Comparison of ENCODE assay signal across 1 cellular context in genomic region chr19:47230921-47231214, GRCh38.
TF ChIP-seq lines count a peak whose summit lies in the region.

Gene BBC3, minus strand, starts transcription at chr19:47231199. Its CDS starts 2,768 bp downstream, at chr19:47228431.

TF ChIP-seq in HepG2, 621 proteins besides CTCF, POLR2A, EP300 and RAD21 (continued from another document and continues in another):
- no peak for TF ChIP-seq ZHX2 (IDR thresholded peaks at IDR 0.05; ENCODE audit: low read depth)
- TF ChIP-seq ZHX2 (CRISPR knock-in tag; IDR thresholded peaks at IDR 0.05; ENCODE audit: borderline replicate concordance), result no peak
- no peak for TF ChIP-seq FOXP4 (CRISPR knock-in tag; IDR thresholded peaks at IDR 0.05)
- no peak for TF ChIP-seq HDAC6 (IDR thresholded peaks at IDR 0.05; ENCODE audit: low read depth, low read length)
- no peak for TF ChIP-seq ZNF546 (CRISPR knock-in tag; conservative IDR thresholded peaks at IDR 0.05)
- TF ChIP-seq RFX3 (CRISPR knock-in tag; IDR thresholded peaks at IDR 0.05), result no peak
- TF ChIP-seq ZNF333 (CRISPR knock-in tag; IDR thresholded peaks at IDR 0.05; ENCODE audit: borderline replicate concordance), result no peak
- no peak for TF ChIP-seq HMGXB4 (CRISPR knock-in tag; IDR thresholded peaks at IDR 0.05; ENCODE audit: borderline replicate concordance in 1 of 2, low read depth in 1 of 2)
- no peak for TF ChIP-seq ZNF800 (CRISPR knock-in tag; IDR thresholded peaks at IDR 0.05)
- no peak for TF ChIP-seq ZNF230 (CRISPR knock-in tag; IDR thresholded peaks at IDR 0.05)
- no peak for TF ChIP-seq MED1 (CRISPR knock-in tag; IDR thresholded peaks at IDR 0.05)
- no peak for TF ChIP-seq RXRB (CRISPR knock-in tag; IDR thresholded peaks at IDR 0.05; ENCODE audit: borderline replicate concordance)
- TF ChIP-seq BHLHE40 (IDR thresholded peaks at IDR 0.05; ENCODE audit: low read length), result no peak
- TF ChIP-seq NCOR1 (IDR thresholded peaks at IDR 0.05; ENCODE audit: borderline replicate concordance, low read length), result no peak
- TF ChIP-seq GABPB1 (CRISPR knock-in tag; IDR thresholded peaks at IDR 0.05), result 0 out of 2 replicates have a peak, but pooled peaks have one; percentile 9
- 0 out of 2 replicates have a peak, but pooled peaks have one; percentile 15 for TF ChIP-seq ZNF747 (CRISPR knock-in tag; IDR thresholded peaks at IDR 0.05; ENCODE audit: borderline replicate concordance)
- TF ChIP-seq BORCS8-MEF2B (CRISPR knock-in tag; IDR thresholded peaks at IDR 0.05), result no peak
- TF ChIP-seq ZNF501 (CRISPR knock-in tag; IDR thresholded peaks at IDR 0.05), result no peak
- no peak for TF ChIP-seq TEAD3 (CRISPR knock-in tag; optimal IDR thresholded peaks at IDR 0.05; ENCODE audit: borderline replicate concordance)
- TF ChIP-seq ZNF704 (CRISPR knock-in tag; IDR thresholded peaks at IDR 0.05; ENCODE audit: borderline replicate concordance), result 0 out of 2 replicates have a peak, but pooled peaks have one; percentile 13
- no peak for TF ChIP-seq SNAPC4 (CRISPR knock-in tag; IDR thresholded peaks at IDR 0.05)
- TF ChIP-seq KLF11 (CRISPR knock-in tag; IDR thresholded peaks at IDR 0.05), result no peak
- TF ChIP-seq ZNF672 (CRISPR knock-in tag; IDR thresholded peaks at IDR 0.05), result no peak
- TF ChIP-seq ZSCAN20 (CRISPR knock-in tag; IDR thresholded peaks at IDR 0.05; ENCODE audit: borderline replicate concordance), result no peak
- no peak for TF ChIP-seq ZNF430 (CRISPR knock-in tag; IDR thresholded peaks at IDR 0.05)
- TF ChIP-seq ZNF205 (CRISPR knock-in tag; IDR thresholded peaks at IDR 0.05), result no peak
- TF ChIP-seq RBFOX2 (IDR thresholded peaks at IDR 0.05; ENCODE audit: low read depth, low read length), result peak; percentile 86; the same call in 1 of the 2 replicates
- TF ChIP-seq ZNF75D (CRISPR knock-in tag; IDR thresholded peaks at IDR 0.05; ENCODE audit: borderline replicate concordance), result no peak
- no peak for TF ChIP-seq ZNF121 (CRISPR knock-in tag; IDR thresholded peaks at IDR 0.05)
- peak; percentile 41; the same call in 1 of the 2 replicates for TF ChIP-seq UBTF (CRISPR knock-in tag; IDR thresholded peaks at IDR 0.05)
- no peak for TF ChIP-seq ZNF441 (CRISPR knock-in tag; IDR thresholded peaks at IDR 0.05; ENCODE audit: borderline replicate concordance)
- no peak for TF ChIP-seq ZNF772 (CRISPR knock-in tag; IDR thresholded peaks at IDR 0.05)
- no peak for TF ChIP-seq ZNF10 (CRISPR knock-in tag; IDR thresholded peaks at IDR 0.05; ENCODE audit: borderline replicate concordance, low read depth)
- TF ChIP-seq ZNF563 (CRISPR knock-in tag; IDR thresholded peaks at IDR 0.05), result no peak; the same call in none of the 2 replicates
- TF ChIP-seq ZNF652 (CRISPR knock-in tag; IDR thresholded peaks at IDR 0.05; ENCODE audit: borderline replicate concordance, low read depth), result no peak
- no peak for TF ChIP-seq ZNF484 (CRISPR knock-in tag; IDR thresholded peaks at IDR 0.05; ENCODE audit: borderline replicate concordance, low read depth)
- no peak for TF ChIP-seq RFXAP (CRISPR knock-in tag; IDR thresholded peaks at IDR 0.05; ENCODE audit: borderline replicate concordance)
- no peak for TF ChIP-seq DBP (CRISPR knock-in tag; IDR thresholded peaks at IDR 0.05; ENCODE audit: not compliant biosample characterization)
- no peak for TF ChIP-seq SMAD1 (CRISPR knock-in tag; IDR thresholded peaks at IDR 0.05; ENCODE audit: borderline replicate concordance, low read depth)
- no peak for TF ChIP-seq ZSCAN30 (CRISPR knock-in tag; IDR thresholded peaks at IDR 0.05)
- no peak for TF ChIP-seq PHF20 (CRISPR knock-in tag; IDR thresholded peaks at IDR 0.05)
- no peak for TF ChIP-seq SRF (IDR thresholded peaks at IDR 0.05; ENCODE audit: low read depth, low read length)
- TF ChIP-seq ZNF841 (CRISPR knock-in tag; IDR thresholded peaks at IDR 0.05; ENCODE audit: borderline replicate concordance), result no peak
